In the genomic region with DNA sequence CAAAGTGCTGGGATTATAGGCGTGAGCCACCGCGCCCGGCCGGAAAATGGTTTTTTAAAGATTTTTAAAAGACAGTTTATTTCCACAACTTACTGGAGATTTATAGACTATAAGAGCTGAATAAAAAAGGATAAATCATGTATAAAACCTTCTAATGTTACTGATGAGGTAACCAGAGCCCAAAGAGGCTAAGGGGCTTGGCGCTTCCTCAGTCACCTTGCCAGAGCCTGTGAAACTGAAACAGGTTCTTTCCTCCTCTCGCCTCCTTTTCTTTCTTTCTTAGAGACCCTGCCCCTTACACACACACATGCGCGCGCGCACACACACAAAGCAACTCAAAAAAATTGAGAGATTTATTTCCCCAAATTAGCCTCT, we compare ENCODE assay signal across 1 cellular context.
TF ChIP-seq lines count a peak whose summit lies in the region.

No MANE protein-coding gene starts in this region.

TF ChIP-seq in K562, 482 proteins besides CTCF, POLR2A, EP300 and RAD21:
- TF ChIP-seq ZSCAN32 (CRISPR knock-in tag; IDR thresholded peaks at IDR 0.05) (no peak), NRF1 (conservative IDR thresholded peaks at IDR 0.05 in 1 of 2, IDR thresholded peaks at IDR 0.05 in 1 of 2) (peak in 1 of 2 experiments; percentile 44; a peak in 1 of 4 replicates)
- TF ChIP-seq, protein P1, sequence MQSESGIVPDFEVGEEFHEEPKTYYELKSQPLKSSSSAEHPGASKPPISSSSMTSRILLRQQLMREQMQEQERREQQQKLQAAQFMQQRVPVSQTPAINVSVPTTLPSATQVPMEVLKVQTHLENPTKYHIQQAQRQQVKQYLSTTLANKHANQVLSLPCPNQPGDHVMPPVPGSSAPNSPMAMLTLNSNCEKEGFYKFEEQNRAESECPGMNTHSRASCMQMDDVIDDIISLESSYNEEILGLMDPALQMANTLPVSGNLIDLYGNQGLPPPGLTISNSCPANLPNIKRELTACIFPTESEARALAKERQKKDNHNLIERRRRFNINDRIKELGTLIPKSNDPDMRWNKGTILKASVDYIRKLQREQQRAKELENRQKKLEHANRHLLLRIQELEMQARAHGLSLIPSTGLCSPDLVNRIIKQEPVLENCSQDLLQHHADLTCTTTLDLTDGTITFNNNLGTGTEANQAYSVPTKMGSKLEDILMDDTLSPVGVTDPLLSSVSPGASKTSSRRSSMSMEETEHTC (IDR thresholded peaks at IDR 0.05): no peak
